1 cellular context compared by ENCODE assay signal in genomic region chr4:156623376-156623775, GRCh38.
TF ChIP-seq lines count a peak whose summit lies in the region.

No MANE protein-coding gene starts in this region.

TF ChIP-seq in SK-N-SH, 30 proteins besides CTCF, POLR2A, EP300 and RAD21 (continued from another document):
- no peak for TF ChIP-seq ZBTB33 (IDR thresholded peaks at IDR 0.05; ENCODE audit: borderline replicate concordance, low read depth)
- 0 out of 2 replicates have a peak, but pooled peaks have one; percentile 17 for TF ChIP-seq TEAD4 (IDR thresholded peaks at IDR 0.05; ENCODE audit: borderline replicate concordance, insufficient read depth)
- TF ChIP-seq PBX3 (IDR thresholded peaks at IDR 0.05), result peak; percentile 59; the same call in 1 of the 2 replicates
- TF ChIP-seq TCF12 (IDR thresholded peaks at IDR 0.05), result peak; percentile 50
TF ChIP-seq in SK-N-SH: peak in this region for 4.
